ENCODE assay signal across 22 cellular contexts in genomic region chrX:11655282-11655985, GRCh38. TPM values are rescaled to one million over a fixed set of nuclear protein-coding genes. Genes with fewer than 3 reads are reported as not detected.
DNase-seq lines count a peak whose midpoint lies in the region; ATAC-seq, FAIRE-seq and TF ChIP-seq lines count a peak whose summit lies in the region.
"Had no signal": no experiment of that assay in that cellular context is flagged by ENCODE, and none has a peak within 500 bp of the region (broad histone marks: within the 10 kb centered on the region; RNA-seq: fewer than 3 reads in every experiment).

No MANE protein-coding gene starts in this region.

- TF ChIP-seq CTCF in bronchial epithelial cell (IDR thresholded peaks at IDR 0.05; ENCODE audit: insufficient read depth, low read length, severe bottlenecking) (no peak), foreskin keratinocyte (conservative IDR thresholded peaks at IDR 0.05) (no peak)

- FAIRE-seq in bronchial epithelial cell (lab: Jason Lieb, UNC): no peak
- FAIRE-seq: G401.6, GM12878, H54 had no signal

- no peaks in the 10 kb centered on the region for H3K36me3 ChIP-seq in bronchial epithelial cell (ENCODE audit: control insufficient read depth, insufficient read depth, low read length)
- H3K36me3 ChIP-seq: HAP-1 had no signal

- DNase-seq in ELF-1 (ENCODE audit: low read depth, low spot score) (peak; percentile 11), amniotic epithelial cell (ENCODE audit: low read depth) (peak; percentile 42), bronchial epithelial cell (ENCODE audit: low read depth) (peak; percentile 10), foreskin keratinocyte (peak; percentile 3 to 41), GM03348 (ENCODE audit: low spot score) (no peak)
- no peak for DNase-seq in central memory CD4-positive, alpha-beta T cell
- DNase-seq: C1 segment of cervical spinal cord; Calu3; CD4-positive, alpha-beta memory T cell; COR-L47; DMS53; DMS79 treated with DMSO at 0.1 percent for 48 hours; GOT3; HFFc6 had no signal

- H3K27me3 ChIP-seq in bronchial epithelial cell (ENCODE audit: control insufficient read depth, insufficient read depth, low read length): no peaks in the 10 kb centered on the region
- H3K27me3 ChIP-seq in foreskin keratinocyte: peaks cover 8% of the 10 kb centered on the region

- H3K4me3 ChIP-seq in bronchial epithelial cell (ENCODE audit: low read depth, low read length): no peak overlapping the region
- H3K4me3 ChIP-seq: GM12878, HAP-1 had no signal

- H3K27ac ChIP-seq in foreskin keratinocyte: no peak overlapping the region

- no peaks in the 10 kb centered on the region for H3K4me1 ChIP-seq in foreskin keratinocyte
- H3K4me1 ChIP-seq: HAP-1 had no signal

- no peak for ATAC-seq in foreskin keratinocyte
- ATAC-seq in HG02623 (IDR thresholded peaks at IDR 0.05; ENCODE audit: unreplicated experiment): no peak
- no peak for ATAC-seq in GM19023 (IDR thresholded peaks at IDR 0.05; ENCODE audit: unreplicated experiment)
- ATAC-seq: GM12878 had no signal

RNA-seq across cellular contexts. Expression of gene ARHGAP6, which starts 10.3 kb away (rescaled TPM):
- under 0.01 and 0.38 TPM in 2 replicates for total RNA-seq in bronchial epithelial cell
- total RNA-seq in foreskin keratinocyte: 0.11 TPM in 1 of 2 replicates, not detected in the other
- polyA plus RNA-seq in foreskin keratinocyte: 0.02 TPM in 1 of 2 replicates, not detected in the other
- total RNA-seq: A673; Calu3; CD4-positive, alpha-beta memory T cell; Daoy had no signal
- polyA plus RNA-seq: CD4-positive, alpha-beta memory T cell had no signal

Comparison
In these comparisons a context has a peak if more than half of its experiments do, and no peak if none do; other contexts are left out.
1. DNase-seq: peak in ELF-1 (single experiment), amniotic epithelial cell (single experiment), bronchial epithelial cell (single experiment) and foreskin keratinocyte (2 of 2); none in central memory CD4-positive, alpha-beta T cell (single experiment) and GM03348 (single experiment).